8 cellular contexts compared by ENCODE assay signal in the genomic region with DNA sequence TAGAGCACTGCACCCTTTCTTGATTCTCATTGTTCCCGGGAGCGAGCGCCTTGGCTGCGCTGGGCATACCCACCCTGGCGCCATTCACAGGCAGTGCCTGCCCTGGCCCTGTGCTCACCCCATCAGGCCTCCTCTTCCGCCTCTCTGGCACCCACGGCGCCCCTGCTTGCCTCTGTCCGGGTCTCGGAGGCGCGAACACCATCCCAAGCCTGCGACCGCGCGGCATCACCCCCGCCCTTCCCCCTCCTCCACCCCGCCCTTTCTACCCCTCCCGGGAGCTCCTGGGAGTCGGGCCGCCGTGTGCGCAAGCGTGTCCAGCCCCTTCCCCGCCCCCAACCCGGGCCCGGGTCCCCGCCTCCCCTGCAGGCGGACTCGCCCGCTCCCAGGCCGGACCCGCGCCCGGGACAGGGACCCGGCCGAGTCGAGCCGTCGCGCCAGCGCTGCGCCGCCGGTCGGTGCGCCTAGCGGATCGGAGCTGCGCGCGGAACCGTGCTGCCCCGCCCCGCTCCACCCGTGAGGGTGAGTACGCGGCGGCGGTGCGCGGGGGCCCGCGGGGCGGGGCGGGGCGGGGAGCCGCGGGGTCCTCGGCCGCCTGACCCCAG. TPM values are rescaled to one million over a fixed set of nuclear protein-coding genes. Genes with fewer than 3 reads are reported as not detected.
DNase-seq lines count a peak whose midpoint lies in the region; ATAC-seq and TF ChIP-seq lines count a peak whose summit lies in the region.

A gene with protein sequence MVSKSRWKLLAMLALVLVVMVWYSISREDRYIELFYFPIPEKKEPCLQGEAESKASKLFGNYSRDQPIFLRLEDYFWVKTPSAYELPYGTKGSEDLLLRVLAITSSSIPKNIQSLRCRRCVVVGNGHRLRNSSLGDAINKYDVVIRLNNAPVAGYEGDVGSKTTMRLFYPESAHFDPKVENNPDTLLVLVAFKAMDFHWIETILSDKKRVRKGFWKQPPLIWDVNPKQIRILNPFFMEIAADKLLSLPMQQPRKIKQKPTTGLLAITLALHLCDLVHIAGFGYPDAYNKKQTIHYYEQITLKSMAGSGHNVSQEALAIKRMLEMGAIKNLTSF (plus strand): TSS at position 363 of the 602 bp plus-strand sequence. CDS start 50,470 bp downstream, outside the sequence.

- H3K27ac ChIP-seq in BLaER1 treated with 17β-estradiol and CSF1 and Interleukin-3, amounts not matched to agents 10 nM and 100 nM, result peak within 1 kb of the TSS; percentile 26 to 95 (median 89); a peak in 20 of 22 replicates
- H3K27ac ChIP-seq in OCI-LY1 (ENCODE audit: low read depth, low read length, poor library complexity, severe bottlenecking) (peak within 1 kb of the TSS; percentile 23), esophagus squamous epithelium (peak within 1 kb of the TSS; percentile 69 to 91 (median 86))
- peak within 1 kb of the TSS; percentile 51 for H3K27ac ChIP-seq in naive thymus-derived CD4-positive, alpha-beta T cell (ENCODE audit: low read depth, low read length)

- H3K4me2 ChIP-seq in BLaER1 treated with 17β-estradiol and CSF1 and Interleukin-3, amounts not matched to agents 10 nM and 100 nM, result peak within 1 kb of the TSS; percentile 94 to 100 (median 97)
- H3K4me2 ChIP-seq in OCI-LY1 (ENCODE audit: low read length), result peak within 1 kb of the TSS; percentile 98

- no peaks in the 10 kb centered on the region for H3K9me2 ChIP-seq in OCI-LY1 (ENCODE audit: low read depth, low read length)

- TF ChIP-seq POLR2A in GM19193 (IDR thresholded peaks at IDR 0.05; ENCODE audit: extremely low read depth, insufficient read depth, insufficient read length) (peak; percentile 38), esophagus squamous epithelium (IDR thresholded peaks at IDR 0.05) (peak in 2 of 4 donors; percentile 16 to 23)

- H3F3A ChIP-seq in OCI-LY1 (ENCODE audit: insufficient read depth, low read length), result no peaks in the 10 kb centered on the region

- intact Hi-C loops in esophagus squamous epithelium (cut with DNase I), result no loop called here
- intact Hi-C loops in naive thymus-derived CD4-positive, alpha-beta T cell (cut with micrococcal nuclease), result loop anchor here (1.0 to 10.0 kb wide), 6 partner anchors 51 to 471 kb away; partner anchors contain the start of genes DCPS (in 2 of the 2), HYLS1 (in 2 of the 2), FAM118B (in 1 of the 2) and FOXRED1 (in 1 of the 2)

- H3K4me1 ChIP-seq in BLaER1 treated with 17β-estradiol and CSF1 and Interleukin-3, amounts not matched to agents 10 nM and 100 nM, result peaks cover 58 to 89% (median 76%) of the 10 kb centered on the region in 10 experiments
- peaks cover 26% of the 10 kb centered on the region for H3K4me1 ChIP-seq in OCI-LY1 (ENCODE audit: insufficient read depth, low read length, severe bottlenecking)
- H3K4me1 ChIP-seq in esophagus squamous epithelium, result peaks cover 27 to 99% (median 66%) of the 10 kb centered on the region in 3 donors
- H3K4me1 ChIP-seq in naive thymus-derived CD4-positive, alpha-beta T cell (ENCODE audit: control insufficient read depth in 2 of 2, insufficient read depth in 2 of 2, low read length in 2 of 2), result peaks cover 8 to 14% of the 10 kb centered on the region in 2 donors

- DNase-seq in activated T-cell treated with anti-CD3 and anti-CD28 coated beads, Interleukin-2, amount 50 U/mL, for 48 hours, result peak; percentile 82 to 86
- peak; percentile 25 for DNase-seq in esophagus squamous epithelium (lab: John Stamatoyannopoulos, UW)
- peak; percentile 8 to 83 (median 36) for DNase-seq in naive thymus-derived CD4-positive, alpha-beta T cell

- peaks cover 0 to 4% (median 0%) of the 10 kb centered on the region in 11 donors for H3K9me3 Mint-ChIP-seq in naive thymus-derived CD4-positive, alpha-beta T cell
- no peaks in the 10 kb centered on the region for H3K9me3 Mint-ChIP-seq in stimulated activated memory B cell treated with anti-CD40 and anti-IgM and Interleukin-4, amounts not matched to agents 10 μg/mL and 1 μg/mL and 100 μg/mL, for 72 hours

- no peaks in the 10 kb centered on the region for H3K27me3 Mint-ChIP-seq in naive thymus-derived CD4-positive, alpha-beta T cell
- H3K27me3 Mint-ChIP-seq in stimulated activated memory B cell treated with anti-CD40 and anti-IgM and Interleukin-4, amounts not matched to agents 10 μg/mL and 1 μg/mL and 100 μg/mL, for 72 hours, result no peaks in the 10 kb centered on the region

- peak; percentile 61 for ATAC-seq in HG03439 (IDR thresholded peaks at IDR 0.05; ENCODE audit: unreplicated experiment)
- peak; percentile 77 for ATAC-seq in naive thymus-derived CD4-positive, alpha-beta T cell
- peak; percentile 77 for ATAC-seq in stimulated activated memory B cell treated with anti-CD40 and anti-IgM and Interleukin-4, amounts not matched to agents 10 μg/mL and 1 μg/mL and 100 μg/mL, for 72 hours

- no peaks in the 10 kb centered on the region for H3K79me2 ChIP-seq in OCI-LY1 (ENCODE audit: insufficient read depth, low read length)

- peaks cover 0 to 17% (median 4%) of the 10 kb centered on the region in 5 donors for H3K36me3 Mint-ChIP-seq in naive thymus-derived CD4-positive, alpha-beta T cell
- peaks cover 5% of the 10 kb centered on the region for H3K36me3 Mint-ChIP-seq in stimulated activated memory B cell treated with anti-CD40 and anti-IgM and Interleukin-4, amounts not matched to agents 10 μg/mL and 1 μg/mL and 100 μg/mL, for 72 hours

- H3K27ac Mint-ChIP-seq in naive thymus-derived CD4-positive, alpha-beta T cell, result peak within 1 kb of the TSS in 8 of 9 donors; percentile 19 to 91 (median 62)
- H3K27ac Mint-ChIP-seq in stimulated activated memory B cell treated with anti-CD40 and anti-IgM and Interleukin-4, amounts not matched to agents 10 μg/mL and 1 μg/mL and 100 μg/mL, for 72 hours, result peak within 1 kb of the TSS; percentile 79

- H2AFZ ChIP-seq in OCI-LY1 (ENCODE audit: low read length), result no peak within 1 kb of the TSS

- peak within 1 kb of the TSS; percentile 67 to 88 (median 82) for H3K4me3 ChIP-seq in BLaER1 treated with 17β-estradiol and CSF1 and Interleukin-3, amounts not matched to agents 10 nM and 100 nM
- H3K4me3 ChIP-seq in OCI-LY1 (ENCODE audit: low read depth, low read length, poor library complexity, severe bottlenecking), result peak within 1 kb of the TSS; percentile 96
- H3K4me3 ChIP-seq in esophagus squamous epithelium, result peak within 1 kb of the TSS; percentile 47 to 90 (median 58)
- peak within 1 kb of the TSS; percentile 74 for H3K4me3 ChIP-seq in naive thymus-derived CD4-positive, alpha-beta T cell (ENCODE audit: low read length)

- peaks cover 0 to 27% (median 7%) of the 10 kb centered on the region in 11 experiments; a peak in 9 of 22 replicates for H4K20me1 ChIP-seq in BLaER1 treated with 17β-estradiol and CSF1 and Interleukin-3, amounts not matched to agents 10 nM and 100 nM
- H4K20me1 ChIP-seq in OCI-LY1 (ENCODE audit: insufficient read depth, low read length), result no peaks in the 10 kb centered on the region

- H3K4me3 Mint-ChIP-seq in naive thymus-derived CD4-positive, alpha-beta T cell, result peak within 1 kb of the TSS; percentile 77 to 95 (median 88)
- H3K4me3 Mint-ChIP-seq in stimulated activated memory B cell treated with anti-CD40 and anti-IgM and Interleukin-4, amounts not matched to agents 10 μg/mL and 1 μg/mL and 100 μg/mL, for 72 hours, result peak within 1 kb of the TSS; percentile 85

- H3K36me3 ChIP-seq in BLaER1 treated with 17β-estradiol and CSF1 and Interleukin-3, amounts not matched to agents 10 nM and 100 nM, result peaks cover 0 to 15% (median 3%) of the 10 kb centered on the region in 11 experiments; a peak in 7 of 22 replicates
- H3K36me3 ChIP-seq in OCI-LY1 (ENCODE audit: insufficient read depth, low read length), result no peaks in the 10 kb centered on the region
- no peaks in the 10 kb centered on the region for H3K36me3 ChIP-seq in esophagus squamous epithelium
- H3K36me3 ChIP-seq in naive thymus-derived CD4-positive, alpha-beta T cell (ENCODE audit: control insufficient read depth in 2 of 3, insufficient read depth in 3 of 3, low read length in 3 of 3), result no peaks in the 10 kb centered on the region

- H3K9ac ChIP-seq in BLaER1 treated with 17β-estradiol and CSF1 and Interleukin-3, amounts not matched to agents 10 nM and 100 nM, result peak within 1 kb of the TSS; percentile 75 to 97 (median 92)
- peak within 1 kb of the TSS; percentile 96 for H3K9ac ChIP-seq in OCI-LY1 (ENCODE audit: low read length)

- 1 to 7% methylated on average over 6 to 16 of the region's 71 CpGs for WGBS in esophagus squamous epithelium, 2 donors

- H3K9me3 ChIP-seq in BLaER1 treated with 17β-estradiol and CSF1 and Interleukin-3, amounts not matched to agents 10 nM and 100 nM (replicated peaks in 1 of 11), result no peaks in the 10 kb centered on the region
- H3K9me3 ChIP-seq in OCI-LY1 (ENCODE audit: low read length) (no peaks in the 10 kb centered on the region), esophagus squamous epithelium (no peaks in the 10 kb centered on the region)
- no peaks in the 10 kb centered on the region for H3K9me3 ChIP-seq in naive thymus-derived CD4-positive, alpha-beta T cell (ENCODE audit: control insufficient read depth in 2 of 3, low read length in 3 of 3)

- CTCF ChIA-PET in naive thymus-derived CD4-positive, alpha-beta T cell (lab: Charles Lee), result interaction anchor here (1.0 kb wide), 2 partner anchors 19 to 125 kb away, joined by 3 to 4 read pairs; no protein-coding TSS in a partner anchor

- H3K4me1 Mint-ChIP-seq in naive thymus-derived CD4-positive, alpha-beta T cell, result peaks cover 21 to 46% (median 29%) of the 10 kb centered on the region in 7 donors
- H3K4me1 Mint-ChIP-seq in stimulated activated memory B cell treated with anti-CD40 and anti-IgM and Interleukin-4, amounts not matched to agents 10 μg/mL and 1 μg/mL and 100 μg/mL, for 72 hours, result peaks cover 20% of the 10 kb centered on the region

- no peak for TF ChIP-seq CTCF in OCI-LY1 (IDR thresholded peaks at IDR 0.05; ENCODE audit: low read length)
- TF ChIP-seq CTCF in esophagus squamous epithelium (IDR thresholded peaks at IDR 0.05), result no peak

- no peaks in the 10 kb centered on the region for H3K27me3 ChIP-seq in BLaER1 treated with 17β-estradiol and CSF1 and Interleukin-3, amounts not matched to agents 10 nM and 100 nM
- H3K27me3 ChIP-seq in OCI-LY1 (ENCODE audit: insufficient read depth, low read length), result no peaks in the 10 kb centered on the region
- peaks cover 0 to 51% (median 0%) of the 10 kb centered on the region in 4 donors for H3K27me3 ChIP-seq in esophagus squamous epithelium
- H3K27me3 ChIP-seq in naive thymus-derived CD4-positive, alpha-beta T cell (ENCODE audit: control insufficient read depth in 2 of 2, insufficient read depth in 2 of 2, low read length in 2 of 2), result no peaks in the 10 kb centered on the region

- POLR2A ChIA-PET in naive thymus-derived CD4-positive, alpha-beta T cell (lab: Charles Lee), result interaction anchor here (1.2 kb wide), 1 partner anchor 87 kb away, joined by 3 read pairs; the partner anchor contains the start of genes FOXRED1 and SRPRA

RNA-seq across cellular contexts. Expression of the gene that starts here (rescaled TPM):
- total RNA-seq in esophagus squamous epithelium, result 100 to 1,000 TPM in 1 of 4 donors, 10 to 100 TPM in 3; 31.0 to 110 (median 51.2) TPM
- 10 to 100 TPM in 1 of 5 experiments, 1 to 10 TPM in 4; 2.7 to 13.4 (median 4.7) TPM for total RNA-seq in naive thymus-derived CD4-positive, alpha-beta T cell
- 1 to 10 TPM; 4.0 to 4.1 TPM for polyA plus RNA-seq in naive thymus-derived CD4-positive, alpha-beta T cell

Comparison
In these comparisons a context has a peak if more than half of its experiments do, and no peak if none do; other contexts are left out.
1. Peak in every context shown above with its lines: DNase-seq, ATAC-seq, H3K4me3 ChIP-seq and H3K27ac ChIP-seq.
2. H3K27ac ChIP-seq: peak in every context shown above with its lines; median percentile 89 in BLaER1 treated with 17β-estradiol and CSF1 and Interleukin-3, amounts not matched to agents 10 nM and 100 nM; 86 in esophagus squamous epithelium; 51 in naive thymus-derived CD4-positive, alpha-beta T cell; 23 in OCI-LY1.
3. DNase-seq: peak in every context shown above with its lines; median percentile 84 in activated T-cell treated with anti-CD3 and anti-CD28 coated beads, Interleukin-2, amount 50 U/mL, for 48 hours; 36 in naive thymus-derived CD4-positive, alpha-beta T cell; 25 in esophagus squamous epithelium.